ENCODE assay signal across 13 cellular contexts in the genomic region with DNA sequence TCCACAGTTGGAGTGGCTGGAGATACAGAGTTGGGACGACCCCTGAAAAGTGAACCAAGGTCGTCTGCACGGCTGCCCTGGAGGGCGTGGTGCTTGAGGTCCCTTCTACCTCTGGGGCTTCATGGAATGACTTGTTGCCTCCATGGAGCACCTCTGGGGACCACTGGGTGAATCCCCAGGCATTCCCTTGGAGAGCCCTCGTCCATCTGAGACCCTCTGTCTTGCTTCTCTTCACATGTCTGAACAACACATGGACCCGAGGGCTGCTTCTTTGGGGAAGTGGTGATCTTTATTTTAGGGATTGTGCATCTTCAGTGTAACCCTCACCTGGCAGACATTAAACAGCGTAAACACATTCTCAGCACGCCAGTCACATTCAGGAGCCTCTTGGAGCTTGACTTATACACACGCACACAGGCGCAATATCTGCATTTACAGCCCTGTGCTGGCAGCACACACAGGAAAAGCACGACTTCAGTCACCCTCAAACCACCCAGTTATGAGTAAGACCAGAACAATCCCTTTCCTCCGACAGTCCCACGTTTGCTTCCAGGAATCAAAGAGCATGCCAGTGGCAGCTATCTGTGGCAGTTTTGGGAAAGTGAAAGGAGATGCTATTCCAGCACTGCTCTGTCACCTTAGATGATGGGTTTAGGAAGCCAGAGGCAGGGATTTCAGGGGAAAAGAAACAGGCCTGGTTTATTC. TPM values are rescaled to one million over a fixed set of nuclear protein-coding genes. Genes with fewer than 3 reads are reported as not detected.
DNase-seq lines count a peak whose midpoint lies in the region; ATAC-seq and TF ChIP-seq lines count a peak whose summit lies in the region.
"Had no signal": no experiment of that assay in that cellular context is flagged by ENCODE, and none has a peak within 500 bp of the region (broad histone marks: within the 10 kb centered on the region; RNA-seq: fewer than 3 reads in every experiment).

No MANE protein-coding gene starts in this region.

- DNase-seq in heart right ventricle (no peak), Right ventricle myocardium inferior (ENCODE audit: missing footprints) (no peak), astrocyte of the spinal cord (ENCODE audit: low read depth, low spot score) (peak; percentile 75), kidney epithelial cell (ENCODE audit: low read depth) (peak; percentile 54), vagina (ENCODE audit: extremely low spot score in 2 of 2) (peak; percentile 70 to 74), SHP77 treated with DMSO at 0.1 percent for 48 hours (lab: John Stamatoyannopoulos, UW) (no peak), GM19240 (ENCODE audit: insufficient read length, low spot score) (no peak)
- DNase-seq: activated B cell treated with CpG ODN at 0.5 μM for 24 hours; AML-193; NK-92 treated with Interleukin-12 subunit alpha and Interleukin-12 subunit beta, amount 100 ng/mL, for 24 hours; stimulated activated naive CD4-positive, alpha-beta T cell treated with Interleukin-2 at 50 U/mL for 16 hours had no signal

- H3K27me3 ChIP-seq in heart right ventricle: no peaks in the 10 kb centered on the region
- no peaks in the 10 kb centered on the region for H3K27me3 ChIP-seq in kidney epithelial cell (ENCODE audit: control insufficient read depth, insufficient read depth, low read length)
- no peaks in the 10 kb centered on the region for H3K27me3 ChIP-seq in vagina

- no peaks in the 10 kb centered on the region for H3K9me3 ChIP-seq in heart right ventricle
- H3K9me3 ChIP-seq in vagina: no peaks in the 10 kb centered on the region

- in situ Hi-C loops in astrocyte of the spinal cord (cut with HindIII; ENCODE audit: low sequenced_read_pairs): no loop called here

- TF ChIP-seq POLR2A in vagina (IDR thresholded peaks at IDR 0.05): no peak

- TF ChIP-seq CTCF in heart right ventricle (IDR thresholded peaks at IDR 0.05) (no peak), astrocyte of the spinal cord (IDR thresholded peaks at IDR 0.05; ENCODE audit: low read depth, low read length) (no peak), kidney epithelial cell (IDR thresholded peaks at IDR 0.05; ENCODE audit: insufficient read depth, low read length, poor library complexity, severe bottlenecking) (no peak), vagina (IDR thresholded peaks at IDR 0.05) (no peak)

- peak overlapping the region in 5 of 10 donors; percentile 44 to 69 (median 45) for H3K27ac ChIP-seq in heart right ventricle
- H3K27ac ChIP-seq in vagina: no peak overlapping the region

- H3K36me3 ChIP-seq in heart right ventricle (peaks cover 0 to 72% (median 11%) of the 10 kb centered on the region in 9 donors), kidney epithelial cell (ENCODE audit: control insufficient read depth, insufficient read depth, low read length) (no peaks in the 10 kb centered on the region), vagina (peaks cover 0 to 24% of the 10 kb centered on the region in 2 donors)

- H3K4me3 ChIP-seq in heart right ventricle (no peak overlapping the region), astrocyte of the spinal cord (ENCODE audit: low read depth, low read length) (no peak overlapping the region), kidney epithelial cell (ENCODE audit: low read depth, low read length) (no peak overlapping the region), vagina (no peak overlapping the region)
- H3K4me3 ChIP-seq: lung had no signal

- WGBS in heart right ventricle, 2 donors: 72 to 73% methylated on average over 13 of the region's 13 CpGs

- ATAC-seq in heart right ventricle (peak in 6 of 8 donors; percentile 44 to 67 (median 50)), Right ventricle myocardium inferior (no peak), GM21786 (IDR thresholded peaks at IDR 0.05; ENCODE audit: unreplicated experiment) (no peak)

- H3K4me1 ChIP-seq in heart right ventricle (peaks cover 0 to 26% (median 13%) of the 10 kb centered on the region in 9 donors), vagina (peaks cover 11% of the 10 kb centered on the region)

- intact Hi-C loops in heart right ventricle (cut with DNase I): loop anchor here in 1 of 10 donors (10.0 kb wide), 1 partner anchor 1110 kb away; no protein-coding TSS in a partner anchor
- intact Hi-C loops in Right ventricle myocardium inferior (cut with DNase I): no loop called here
- intact Hi-C loops in vagina (cut with DNase I): no loop called here

RNA-seq across cellular contexts. Expression of gene FAM107A, which starts 12.6 kb away (rescaled TPM):
- total RNA-seq in heart right ventricle: 100 to 1,000 TPM in 1 of 10 donors, 10 to 100 TPM in 9; 18.3 to 149 (median 54.3) TPM
- polyA plus RNA-seq in heart right ventricle: 10 to 100 TPM; 47.7 to 63.4 TPM
- 82.9 TPM for total RNA-seq in Right ventricle myocardium inferior
- total RNA-seq in kidney epithelial cell: 0.63 TPM in 1 of 2 replicates, not detected in the other
- 88.6 TPM for total RNA-seq in vagina
- total RNA-seq: activated B cell treated with CpG ODN at 0.5 μM for 24 hours had no signal

RNA-seq across cellular contexts. Expression of gene ACOX2, which starts 27.6 kb away (rescaled TPM):
- total RNA-seq in heart right ventricle: 10 to 100 TPM; 30.1 to 46.4 (median 34.9) TPM
- polyA plus RNA-seq in heart right ventricle: 10 to 100 TPM in 1 of 2 donors, 1 to 10 TPM in 1; 7.6 to 64.9 TPM
- 33.4 TPM for total RNA-seq in Right ventricle myocardium inferior
- total RNA-seq in kidney epithelial cell: 0.38 and 0.41 TPM in 2 replicates
- total RNA-seq in vagina: 24.8 TPM
- total RNA-seq: activated B cell treated with CpG ODN at 0.5 μM for 24 hours had no signal

Comparison
In these comparisons a context has a peak if more than half of its experiments do, and no peak if none do; other contexts are left out.
1. ATAC-seq: peak in heart right ventricle (6 of 8); none in Right ventricle myocardium inferior (single experiment) and GM21786 (single experiment).
2. DNase-seq: peak in astrocyte of the spinal cord (single experiment), kidney epithelial cell (single experiment) and vagina (2 of 2); none in heart right ventricle (0 of 2), Right ventricle myocardium inferior (single experiment), SHP77 treated with DMSO at 0.1 percent for 48 hours (single experiment) and GM19240 (single experiment).
3. RNA of gene FAM107A, which starts 12.6 kb away (total RNA-seq): 88.6 TPM in vagina (single experiment), 82.9 TPM in Right ventricle myocardium inferior (single experiment) and 18.3 to 149 TPM in heart right ventricle; 0.63 TPM in kidney epithelial cell; every median in the first group is over 10 times any median in the second.
4. RNA of gene ACOX2, which starts 27.6 kb away (total RNA-seq): 30.1 to 46.4 TPM in heart right ventricle, 33.4 TPM in Right ventricle myocardium inferior (single experiment) and 24.8 TPM in vagina (single experiment); 0.38 to 0.41 TPM in kidney epithelial cell; every median in the first group is over 10 times any median in the second.